ENCODE assay signal across 8 cellular contexts in the genomic region with DNA sequence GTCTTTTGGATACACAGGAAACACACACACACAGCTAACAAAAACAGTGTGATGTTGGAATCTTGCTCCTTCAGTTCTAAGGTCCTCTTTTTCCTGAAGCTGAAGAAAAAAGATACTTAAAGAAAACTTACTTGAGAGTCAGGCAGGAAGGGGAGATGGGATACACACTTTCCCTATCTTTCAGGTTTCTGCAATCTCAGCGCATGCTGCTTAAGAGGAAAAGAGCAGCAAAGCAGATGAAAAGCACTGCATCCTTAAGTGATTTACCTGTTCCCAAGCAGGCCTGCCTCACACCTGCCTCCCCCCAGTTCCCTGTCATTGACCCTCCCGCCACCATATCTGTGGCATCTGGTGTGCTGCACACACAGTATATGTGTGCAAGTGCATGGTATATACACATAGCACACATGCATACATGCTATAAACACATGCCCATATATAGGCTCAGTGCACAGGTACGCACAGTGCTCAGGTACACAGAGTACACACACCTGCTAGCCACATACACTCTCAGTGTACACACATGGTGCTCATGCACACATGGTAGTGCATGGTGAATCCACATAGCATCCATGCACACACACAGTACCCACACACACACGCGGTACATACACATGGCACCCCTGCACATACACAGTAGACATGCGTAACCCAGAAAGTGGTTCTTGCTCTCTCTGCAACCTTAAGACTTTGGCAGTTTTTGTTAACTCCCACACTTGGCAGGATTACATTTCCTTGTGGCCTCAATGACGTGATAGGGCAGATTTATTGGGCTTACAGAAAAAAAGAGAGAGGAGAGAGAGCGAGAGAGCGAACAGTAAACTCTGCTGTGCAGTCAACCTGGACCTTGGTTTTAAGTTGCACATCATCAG.
DNase-seq lines count a peak whose midpoint lies in the region; ATAC-seq and TF ChIP-seq lines count a peak whose summit lies in the region.

No MANE protein-coding gene starts in this region.

- H3K9me3 ChIP-seq in DOHH2 (ENCODE audit: control insufficient read depth, insufficient read depth, low read length) = no peaks in the 10 kb centered on the region
- H3K9me3 ChIP-seq in T-helper 17 cell (ENCODE audit: control insufficient read depth, low read length, poor library complexity, severe bottlenecking) = no peaks in the 10 kb centered on the region
- no peaks in the 10 kb centered on the region for H3K9me3 ChIP-seq in sigmoid colon

- no peak for TF ChIP-seq POLR2A in sigmoid colon (IDR thresholded peaks at IDR 0.05)

- H3K36me3 Mint-ChIP-seq in HFFc6 (ENCODE audit: low read depth) (no peaks in the 10 kb centered on the region), T-helper 17 cell (ENCODE audit: low read depth) (no peaks in the 10 kb centered on the region)

- peak overlapping the region; percentile 72 for H3K27ac ChIP-seq in DOHH2 (ENCODE audit: low read depth, low read length)
- peak overlapping the region; percentile 65 to 76 (median 70) for H3K27ac ChIP-seq in sigmoid colon

- 11 to 41% methylated on average over 9 of the region's 9 CpGs for WGBS in sigmoid colon, 2 donors

- ATAC-seq in T-helper 17 cell (peak; percentile 16), GM21786 (IDR thresholded peaks at IDR 0.05; ENCODE audit: unreplicated experiment) (no peak)

- no peaks in the 10 kb centered on the region for H3K9me3 Mint-ChIP-seq in HFFc6

- H3K4me1 ChIP-seq in DOHH2 (ENCODE audit: control insufficient read depth, low read length) (peaks cover 55% of the 10 kb centered on the region), sigmoid colon (peaks cover 0 to 58% (median 52%) of the 10 kb centered on the region in 4 donors)

- TF ChIP-seq EP300 in sigmoid colon (IDR thresholded peaks at IDR 0.05) = no peak

- H3K27ac Mint-ChIP-seq in HFFc6 (peak overlapping the region; percentile 96), T-helper 17 cell (peak overlapping the region; percentile 91)

- no peaks in the 10 kb centered on the region for H3K9me2 ChIP-seq in DOHH2 (replicated peaks; ENCODE audit: control insufficient read depth, low read length)

- H3K27me3 ChIP-seq in DOHH2 (ENCODE audit: control insufficient read depth, low read length) (no peaks in the 10 kb centered on the region), sigmoid colon (no peaks in the 10 kb centered on the region)

- H3K27me3 Mint-ChIP-seq in HFFc6 (ENCODE audit: insufficient read depth) = no peaks in the 10 kb centered on the region; the same call in none of the 2 replicates
- H3K27me3 Mint-ChIP-seq in T-helper 17 cell = no peaks in the 10 kb centered on the region

- peak overlapping the region; percentile 51 for H3K4me3 ChIP-seq in DOHH2 (ENCODE audit: low read length)
- peak overlapping the region; percentile 33 for H3K4me3 ChIP-seq in fibroblast of the aortic adventitia (ENCODE audit: low read depth, low read length)
- H3K4me3 ChIP-seq in sigmoid colon = no peak overlapping the region

- H3K4me3 Mint-ChIP-seq in HFFc6 = peak overlapping the region; percentile 80
- H3K4me3 Mint-ChIP-seq in T-helper 17 cell = peak overlapping the region; percentile 59

- H3K4me1 Mint-ChIP-seq in HFFc6 (ENCODE audit: low read depth) (peaks cover 81% of the 10 kb centered on the region), T-helper 17 cell (peaks cover 56% of the 10 kb centered on the region)

- no peaks in the 10 kb centered on the region for H4K20me1 ChIP-seq in DOHH2 (ENCODE audit: control insufficient read depth, insufficient read depth, low read depth, low read length)

- H3K36me3 ChIP-seq in DOHH2 (ENCODE audit: control insufficient read depth, low read length) = peaks cover 6% of the 10 kb centered on the region
- no peaks in the 10 kb centered on the region for H3K36me3 ChIP-seq in sigmoid colon

- intact Hi-C loops in sigmoid colon (cut with DNase I) = no loop called here

- peak overlapping the region; percentile 57 for H3K4me2 ChIP-seq in DOHH2 (ENCODE audit: low read length)

- DNase-seq in HFFc6 = peak; percentile 81
- DNase-seq in T-helper 17 cell = no peak
- DNase-seq in fibroblast of the aortic adventitia (ENCODE audit: low read depth) = peak; percentile 98
- DNase-seq in sigmoid colon = peak; percentile 56
- DNase-seq in midbrain (lab: John Stamatoyannopoulos, UW) = no peak
- DNase-seq in NCI-H1105 (lab: John Stamatoyannopoulos, UW) = no peak

- TF ChIP-seq CTCF in DOHH2 (IDR thresholded peaks at IDR 0.05; ENCODE audit: low read depth, low read length, poor library complexity, severe bottlenecking) (no peak), HFFc6 (IDR thresholded peaks at IDR 0.05) (no peak), fibroblast of the aortic adventitia (IDR thresholded peaks at IDR 0.05; ENCODE audit: insufficient read depth, low read length) (no peak), sigmoid colon (IDR thresholded peaks at IDR 0.05) (no peak)

- H3F3A ChIP-seq in DOHH2 (ENCODE audit: control insufficient read depth, insufficient read depth) = peaks cover 12% of the 10 kb centered on the region

- no peaks in the 10 kb centered on the region for H3K79me2 ChIP-seq in DOHH2 (ENCODE audit: control insufficient read depth, low read length)

Comparison
In these comparisons a context has a peak if more than half of its experiments do, and no peak if none do; other contexts are left out.
1. H3K4me3 ChIP-seq: peak in DOHH2 (single experiment) and fibroblast of the aortic adventitia (single experiment); none in sigmoid colon (0 of 4).
2. DNase-seq: peak in HFFc6 (single experiment), fibroblast of the aortic adventitia (single experiment) and sigmoid colon (single experiment); none in T-helper 17 cell (0 of 3), midbrain (single experiment) and NCI-H1105 (single experiment).